23 cellular contexts compared by ENCODE assay signal in genomic region chr11:14341968-14342367, GRCh38. TPM values are rescaled to one million over a fixed set of nuclear protein-coding genes. Genes with fewer than 3 reads are reported as not detected.
DNase-seq lines count a peak whose midpoint lies in the region; ATAC-seq, FAIRE-seq and TF ChIP-seq lines count a peak whose summit lies in the region.
"Had no signal": no experiment of that assay in that cellular context is flagged by ENCODE, and none has a peak within 500 bp of the region (broad histone marks: within the 10 kb centered on the region; RNA-seq: fewer than 3 reads in every experiment).

No MANE protein-coding gene starts in this region.

- H3K9me3 Mint-ChIP-seq in H9 (peaks cover 3% of the 10 kb centered on the region in 2 experiments), natural killer cell (no peaks in the 10 kb centered on the region)

- no peak overlapping the region for H4K91ac ChIP-seq in H9 (ENCODE audit: insufficient read length, low read depth, low read length)

- H3K27ac ChIP-seq in H9 (ENCODE audit: insufficient read length, low read depth, low read length) = peak overlapping the region; percentile 100
- H3K27ac ChIP-seq in GM12878 (ENCODE audit: control insufficient read depth, insufficient read depth) = peak overlapping the region; percentile 13; the same call in 1 of the 2 replicates
- H3K27ac ChIP-seq: KMS-11, ovary, thoracic aorta had no signal

- no peak overlapping the region for H3K14ac ChIP-seq in H9 (ENCODE audit: insufficient read depth, low read length)

- no peak for TF ChIP-seq RAD21 in GM12878 (IDR thresholded peaks at IDR 0.05; ENCODE audit: insufficient read depth, low read depth, low read length)

- no peak overlapping the region for H4K5ac ChIP-seq in H9 (ENCODE audit: insufficient read length, low read depth, low read length)

- H3K23me2 ChIP-seq in H9 (ENCODE audit: insufficient read length, low read depth, low read length, poor library complexity, severe bottlenecking) = no peaks in the 10 kb centered on the region

- SMC1A ChIA-PET in GM12878 (lab: Charles Lee; ENCODE audit: uncharacterized antibody, unreplicated experiment) = interaction anchor here (0.5 to 5.6 kb wide), 15 partner anchors 7 to 113 kb away, joined by 3 to 43 read pairs (median 4); no protein-coding TSS in a partner anchor

- peak overlapping the region; percentile 48 for H3K4me3 ChIP-seq in GM06990 (replicated peaks; ENCODE audit: low read depth, low read length)
- H3K4me3 ChIP-seq in GM12878 = peak overlapping the region; percentile 13; the same call in 1 of the 2 replicates
- H3K4me3 ChIP-seq: ovary, thoracic aorta had no signal

- peaks cover 10% of the 10 kb centered on the region; the same call in 1 of the 2 replicates for H3K4me1 ChIP-seq in H9 (ENCODE audit: insufficient read depth, low read length)
- H3K4me1 ChIP-seq in GM12878 (ENCODE audit: control insufficient read depth, insufficient read depth, low read length) = peaks cover 3% of the 10 kb centered on the region; the same call in 1 of the 2 replicates

- no peak overlapping the region for H3K4ac ChIP-seq in H9 (ENCODE audit: low read depth, low read length)

- H2BK12ac ChIP-seq in H9 (ENCODE audit: insufficient read length, low read depth, low read length) = no peak overlapping the region

- no peak overlapping the region for H3K56ac ChIP-seq in H9 (ENCODE audit: insufficient read length, low read depth, low read length)

- ATAC-seq in GM12878 (peak; percentile 45), natural killer cell (no peak), HG02840 (IDR thresholded peaks at IDR 0.05; ENCODE audit: low FRiP score, unreplicated experiment) (no peak)
- ATAC-seq: left lobe of liver, SK-N-SH treated with all-trans-retinoic acid at 6 μM for 48 hours had no signal

- no CpG with 5 or more reads among the region's 3 CpGs for WGBS in H9 (ENCODE audit: extremely low coverage, insufficient read length, low lambda C conversion rate)
- WGBS in GM12878 (ENCODE audit: insufficient coverage, insufficient replicate concordance, low lambda C conversion rate, missing lambda C conversion rate) = 29% methylated on average over 3 of the region's 3 CpGs

- no peak for TF ChIP-seq POLR2A in GM12878 (IDR thresholded peaks at IDR 0.05; ENCODE audit: low read depth, low read length)

- H3K9ac ChIP-seq in H9 (ENCODE audit: extremely low read depth, insufficient read length, low read length) (no peak overlapping the region), GM12878 (ENCODE audit: control insufficient read depth, insufficient read depth, low read length) (no peak overlapping the region)
- H3K9ac ChIP-seq: KMS-11 had no signal

- RAD21 ChIA-PET in GM12878 (lab: Charles Lee; ENCODE audit: unreplicated experiment) = interaction anchor here (1.4 to 2.2 kb wide), 7 partner anchors 10 to 41 kb away, joined by 3 to 10 read pairs (median 5); no protein-coding TSS in a partner anchor

- H2BK120ac ChIP-seq in H9 (ENCODE audit: low read depth, low read length, poor library complexity, severe bottlenecking) = no peak overlapping the region

- H3K9me3 ChIP-seq in H9 (ENCODE audit: control insufficient read depth, low read depth, low read length) = no peaks in the 10 kb centered on the region
- peaks cover 37% of the 10 kb centered on the region for H3K9me3 ChIP-seq in GM12878 (replicated peaks; ENCODE audit: control insufficient read depth, insufficient read depth, low read length)
- H3K9me3 ChIP-seq: ovary had no signal

- H3K36me3 ChIP-seq in GM06990 (ENCODE audit: control insufficient read depth, insufficient read depth, low read length) (no peaks in the 10 kb centered on the region), GM12878 (ENCODE audit: control insufficient read depth in 2 of 2, insufficient read depth in 2 of 2, low read length in 1 of 2) (no peaks in the 10 kb centered on the region; a peak in 1 of 4 replicates)
- H3K36me3 ChIP-seq: ovary, thoracic aorta had no signal

- H3K4me1 Mint-ChIP-seq in H9 = peaks cover 68 to 73% of the 10 kb centered on the region in 2 experiments
- peaks cover 50 to 70% of the 10 kb centered on the region in 2 donors for H3K4me1 Mint-ChIP-seq in natural killer cell

- H3K36me3 Mint-ChIP-seq in H9 (ENCODE audit: insufficient read depth in 1 of 3, low read depth in 3 of 3) (peaks cover 3 to 26% (median 4%) of the 10 kb centered on the region in 3 experiments; a peak in 6 of 7 replicates), natural killer cell (no peaks in the 10 kb centered on the region)

- H4K8ac ChIP-seq in H9 (replicated peaks; ENCODE audit: insufficient read length, low read depth, low read length) = no peak overlapping the region

- H3T11ph ChIP-seq in H9 (ENCODE audit: low read length) = no peak overlapping the region

- H3K23ac ChIP-seq in H9 (ENCODE audit: insufficient read length, low read depth, low read length) = no peak overlapping the region

- H3K79me2 ChIP-seq in H9 (ENCODE audit: insufficient read depth, low read length) (peaks cover 61% of the 10 kb centered on the region), GM12878 (ENCODE audit: control insufficient read depth, insufficient read depth, low read length) (peaks cover 93% of the 10 kb centered on the region)

- intact Hi-C loops in GM12878 (cut with micrococcal nuclease; ENCODE audit: unreplicated experiment) (no loop called here), natural killer cell (cut with micrococcal nuclease) (no loop called here)

- no peaks in the 10 kb centered on the region for H4K20me1 ChIP-seq in H9 (ENCODE audit: control insufficient read depth, insufficient read depth, insufficient read length)
- no peaks in the 10 kb centered on the region for H4K20me1 ChIP-seq in GM12878 (ENCODE audit: control insufficient read depth, insufficient read depth)

- no peak for DNase-seq in GM06990 (ENCODE audit: extremely low read depth, insufficient read length)
- no peak for DNase-seq in H9
- DNase-seq in GM12878 (ENCODE audit: low read depth, low spot score) = no peak
- DNase-seq in natural killer cell = no peak
- no peak for DNase-seq in central memory CD4-positive, alpha-beta T cell
- DNase-seq in NCI-H748 (lab: John Stamatoyannopoulos, UW; ENCODE audit: unreplicated experiment) = no peak
- DNase-seq: activated CD4-positive, alpha-beta T cell treated with anti-CD3 and anti-CD28 coated beads, Interleukin-2, amount 50 U/mL, for 48 hours; AML-193; anterior cingulate cortex; Calu3; foreskin fibroblast; GF-D8; GOT3; hypothalamus; NCI-H1105; NCI-H82; ovary; stimulated activated CD4-positive, alpha-beta T cell treated with anti-CD3 and anti-CD28 coated beads, Interleukin-4, amount 100 ng/mL, for 1 hour had no signal

- TF ChIP-seq CTCF in GM06990 (IDR thresholded peaks at IDR 0.05; ENCODE audit: insufficient read depth, low read length, poor library complexity, severe bottlenecking) = no peak
- TF ChIP-seq CTCF in H9 (conservative IDR thresholded peaks at IDR 0.05) = no peak
- no peak for TF ChIP-seq CTCF in GM12878 (IDR thresholded peaks at IDR 0.05 in 2 of 3, conservative IDR thresholded peaks at IDR 0.05 in 1 of 3; ENCODE audit: control insufficient read depth in 2 of 3, extremely low read depth in 1 of 3, insufficient read depth in 1 of 3, low read depth in 3 of 3, low read length in 3 of 3)
- TF ChIP-seq CTCF in natural killer cell (IDR thresholded peaks at IDR 0.05) = no peak

- H3K27me3 Mint-ChIP-seq in H9 (ENCODE audit: low read depth) (no peaks in the 10 kb centered on the region), natural killer cell (ENCODE audit: low read depth in 2 of 2) (no peaks in the 10 kb centered on the region)

- no peak for FAIRE-seq in GM12878 (lab: Jason Lieb, UNC)

- no peaks in the 10 kb centered on the region for H3K79me1 ChIP-seq in H9 (ENCODE audit: insufficient read depth, low read depth, low read length, poor library complexity, severe bottlenecking)

- H3K27ac Mint-ChIP-seq in H9 (peak overlapping the region; percentile 89 to 100 (median 96)), natural killer cell (peak overlapping the region; percentile 43 to 59)

- peak overlapping the region; percentile 56 to 81 for H3K4me3 Mint-ChIP-seq in H9
- H3K4me3 Mint-ChIP-seq in natural killer cell = peak overlapping the region; percentile 2

- CTCF ChIA-PET in GM12878 (lab: Yijun Ruan, JAX) = interaction anchor here (0.8 to 2.4 kb wide), 10 partner anchors 9 to 37 kb away, joined by 3 to 16 read pairs (median 5); no protein-coding TSS in a partner anchor

- no peak overlapping the region for H2BK15ac ChIP-seq in H9 (ENCODE audit: low read depth, low read length)

- no peak overlapping the region for H2AK5ac ChIP-seq in H9 (ENCODE audit: insufficient read length, low read length)

- H2AFZ ChIP-seq in H9 (ENCODE audit: low read length) (no peak overlapping the region), GM12878 (ENCODE audit: control insufficient read depth, low read depth, low read length) (no peak overlapping the region)

- no peak overlapping the region for H2BK20ac ChIP-seq in H9 (ENCODE audit: low read depth, low read length, poor library complexity, severe bottlenecking)

- no TSS peak for BruUV-seq in GM12878 (replicated peaks; lab: Mats Ljungman, UMichigan)

- H2BK5ac ChIP-seq in H9 (ENCODE audit: insufficient read length, low read length) = no peak overlapping the region

- no peaks in the 10 kb centered on the region for H3K27me3 ChIP-seq in GM06990 (replicated peaks; ENCODE audit: control insufficient read depth, insufficient read depth, low read length)
- H3K27me3 ChIP-seq in H9 (ENCODE audit: insufficient read depth, low read length) = no peaks in the 10 kb centered on the region
- H3K27me3 ChIP-seq in GM12878 (replicated peaks in 1 of 2; ENCODE audit: control insufficient read depth in 2 of 2, insufficient read depth in 2 of 2, low read length in 1 of 2) = no peaks in the 10 kb centered on the region
- H3K27me3 ChIP-seq: ovary had no signal

- peak overlapping the region; percentile 38 for H3K4me2 ChIP-seq in H9 (ENCODE audit: insufficient read depth, insufficient read length, low read length)
- peak overlapping the region; percentile 46 for H3K4me2 ChIP-seq in GM12878 (ENCODE audit: control insufficient read depth, insufficient read depth)

- POLR2A ChIA-PET in GM12878 (lab: Charles Lee) = interaction anchor here (0.7 to 2.0 kb wide), 6 partner anchors 9 to 32 kb away, joined by 3 to 15 read pairs (median 6); no protein-coding TSS in a partner anchor

- no peak overlapping the region for H3K18ac ChIP-seq in H9 (ENCODE audit: insufficient read length, low read depth, low read length)

- in situ Hi-C loops in GM12878 (cut with MboI) = no loop called here

- TF ChIP-seq EP300 in GM12878 (IDR thresholded peaks at IDR 0.05; ENCODE audit: borderline replicate concordance in 1 of 2, control insufficient read depth in 1 of 2, low read depth in 2 of 2, low read length in 2 of 2) = no peak

RNA-seq across cellular contexts. Expression of gene RRAS2, which starts 17.0 kb away (rescaled TPM):
- total RNA-seq in H9 (2021) (154 and 158 TPM in 2 replicates), GM12878 (2014; rRNA removed) (46.9 and 53.9 TPM in 2 replicates), GM12878 (2014; rRNA removed; fragmentation: Illumina TruSeq; extraction: Trizol) (45.8 and 49.2 TPM in 2 replicates), GM12878 (2021) (51.3 and 52.2 TPM in 2 replicates), natural killer cell (10 to 100 TPM; 62.1 to 86.7 (median 69.6) TPM)
- total RNA-seq in GM12878 (2013; cell fraction: nucleolus; rRNA removed) = 36.5 and 45.1 TPM in 2 replicates
- polyA plus RNA-seq in GM12878 (2011; ENCODE audit: low read depth) = 21.4 TPM
- polyA plus RNA-seq in GM12878 (2011; rRNA removed) (66.3 and 111 TPM in 2 replicates), GM12878 (2014; fragmentation: Illumina TruSeq; extraction: Trizol) (72.4 and 86.7 TPM in 2 replicates), GM12878 (2014; fragmentation: Nextera tagmentation; extraction: Ambion mirVana) (10 to 100 TPM; 26.9 to 33.3 TPM), GM12878 (2014; rRNA removed) (37.4 and 41.8 TPM in 2 replicates), GM12878 (2016; fragmentation: Nextera tagmentation; extraction: Ambion mirVana) (10 to 100 TPM; 40.0 to 45.0 TPM)
- 19.5 and 19.9 TPM in 2 replicates for polyA plus RNA-seq in GM12878 (2011; cell fraction: cytosol; rRNA removed)
- 17.0 and 21.5 TPM in 2 replicates for polyA plus RNA-seq in GM12878 (2011; cell fraction: nucleus; rRNA removed)
- 34.4 and 46.5 TPM in 2 replicates for polyA plus RNA-seq in GM12878 (2012)
- polyA minus RNA-seq in GM12878 (2011; rRNA and poly(A)+ RNA removed) = 17.7 and 26.6 TPM in 2 replicates
- 15.4 and 16.7 TPM in 2 replicates for polyA minus RNA-seq in GM12878 (2011; cell fraction: cytosol; rRNA and poly(A)+ RNA removed)
- 12.6 and 20.9 TPM in 2 replicates for polyA minus RNA-seq in GM12878 (2011; cell fraction: nucleus; rRNA and poly(A)+ RNA removed)
